Comparison of ENCODE assay signal across 11 cellular contexts in the genomic region with DNA sequence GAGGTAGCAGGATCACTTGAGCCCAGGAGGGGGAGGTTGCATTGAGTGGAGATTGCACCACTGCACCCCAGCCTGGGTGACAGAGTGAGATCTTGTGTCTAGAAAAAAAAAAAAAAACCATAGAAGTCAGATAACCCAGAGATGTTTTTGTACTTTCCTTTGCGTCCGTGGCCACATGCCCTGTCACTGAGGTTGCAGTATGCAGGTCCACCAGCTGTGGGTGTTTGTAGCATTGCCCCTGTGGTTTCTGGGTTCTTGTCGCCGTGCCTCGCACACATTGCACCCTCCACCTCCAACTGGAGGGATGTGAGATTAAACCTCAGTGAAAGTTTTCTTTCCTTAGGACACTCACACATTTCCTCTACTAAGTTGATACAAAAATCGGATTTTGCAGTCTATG.
A peak's percentile ranks its signal among the peaks of the same experiment; 100 is the strongest.
DNase-seq lines count a peak whose midpoint lies in the region; ATAC-seq and TF ChIP-seq lines count a peak whose summit lies in the region.
"Had no signal": no experiment of that assay in that cellular context is flagged by ENCODE, and none has a peak within 500 bp of the region (broad histone marks: within the 10 kb centered on the region; RNA-seq: fewer than 3 reads in every experiment).

No MANE protein-coding gene starts in this region.

- H3K27ac Mint-ChIP-seq in activated CD8-positive, alpha-beta memory T cell treated with anti-CD3 and anti-CD28 coated beads, Interleukin-2, amount 10 ng/mL, durations not matched to agents 7 days and 5 days: peak overlapping the region; percentile 75
- H3K27ac Mint-ChIP-seq in central memory CD8-positive, alpha-beta T cell (ENCODE audit: low read depth): peak overlapping the region; percentile 82

- no peak overlapping the region for H3K4me3 Mint-ChIP-seq in activated CD8-positive, alpha-beta memory T cell treated with anti-CD3 and anti-CD28 coated beads, Interleukin-2, amount 10 ng/mL, durations not matched to agents 7 days and 5 days
- H3K4me3 Mint-ChIP-seq in central memory CD8-positive, alpha-beta T cell: peak overlapping the region; percentile 67
- H3K4me3 Mint-ChIP-seq: neural crest cell had no signal

- WGBS in psoas muscle, 3 donors: 92 to 98% (median 94%) methylated on average over 6 of the region's 6 CpGs

- no peak for TF ChIP-seq CTCF in Peyer's patch (IDR thresholded peaks at IDR 0.05)
- TF ChIP-seq CTCF in psoas muscle (IDR thresholded peaks at IDR 0.05): no peak

- CTCF ChIA-PET in activated CD8-positive, alpha-beta memory T cell treated with anti-CD3 and anti-CD28 coated beads, Interleukin-2, amount 10 ng/mL, durations not matched to agents 7 days and 5 days (lab: Charles Lee): no interaction called here

- intact Hi-C loops in psoas muscle (cut with DNase I) (no loop called here), head of caudate nucleus (cut with DNase I) (no loop called here)

- DNase-seq in Peyer's patch (peak in 2 of 3 donors; percentile 50 to 81), psoas muscle (no peak), head of caudate nucleus (no peak), NCI-H2029 treated with DMSO at 0.1 percent for 48 hours (lab: John Stamatoyannopoulos, UW) (no peak)
- peak; percentile 87 for DNase-seq in activated CD8-positive, alpha-beta memory T cell treated with anti-CD3 and anti-CD28 coated beads, Interleukin-2, amount 10 ng/mL, durations not matched to agents 7 days and 5 days
- peak; percentile 56 to 80 for DNase-seq in central memory CD8-positive, alpha-beta T cell (ENCODE audit: low spot score in 2 of 2)
- DNase-seq in stimulated activated CD8-positive, alpha-beta memory T cell treated with anti-CD3 and anti-CD28 coated beads, Interleukin-4, amount 100 ng/mL, for 1 hour (ENCODE audit: low read depth in 2 of 2, low spot score in 1 of 2): peak; percentile 37 to 39
- DNase-seq: brain microvascular endothelial cell, NCI-H1092 had no signal

- peaks cover 34% of the 10 kb centered on the region for H3K36me3 Mint-ChIP-seq in activated CD8-positive, alpha-beta memory T cell treated with anti-CD3 and anti-CD28 coated beads, Interleukin-2, amount 10 ng/mL, durations not matched to agents 7 days and 5 days
- H3K36me3 Mint-ChIP-seq in central memory CD8-positive, alpha-beta T cell (ENCODE audit: insufficient read depth): peaks cover 17% of the 10 kb centered on the region

- H3K4me1 Mint-ChIP-seq in activated CD8-positive, alpha-beta memory T cell treated with anti-CD3 and anti-CD28 coated beads, Interleukin-2, amount 10 ng/mL, durations not matched to agents 7 days and 5 days: peaks cover 61% of the 10 kb centered on the region
- H3K4me1 Mint-ChIP-seq in central memory CD8-positive, alpha-beta T cell: peaks cover 60% of the 10 kb centered on the region

- H3K36me3 ChIP-seq in Peyer's patch (peaks cover 0 to 21% (median 0%) of the 10 kb centered on the region in 3 donors), psoas muscle (ENCODE audit: insufficient read depth in 1 of 2, low read depth in 1 of 2) (peaks cover 0 to 17% of the 10 kb centered on the region in 2 donors)
- H3K36me3 ChIP-seq: brain microvascular endothelial cell had no signal

- TF ChIP-seq POLR2A in Peyer's patch (IDR thresholded peaks at IDR 0.05): no peak

- ATAC-seq in activated CD8-positive, alpha-beta memory T cell treated with anti-CD3 and anti-CD28 coated beads, Interleukin-2, amount 10 ng/mL, durations not matched to agents 7 days and 5 days: peak; percentile 88
- ATAC-seq in central memory CD8-positive, alpha-beta T cell (replicated peaks; ENCODE audit: extremely low read depth, poor library complexity, severe bottlenecking): peak; percentile 96
- ATAC-seq in psoas muscle (no peak), HG03139 (IDR thresholded peaks at IDR 0.05; ENCODE audit: unreplicated experiment) (no peak)

- peaks cover 0 to 6% (median 0%) of the 10 kb centered on the region in 4 donors for H3K4me1 ChIP-seq in Peyer's patch
- no peaks in the 10 kb centered on the region for H3K4me1 ChIP-seq in psoas muscle

- H3K27ac ChIP-seq in Peyer's patch (no peak overlapping the region), psoas muscle (no peak overlapping the region)
- H3K27ac ChIP-seq: brain microvascular endothelial cell had no signal

- H3K27me3 ChIP-seq in Peyer's patch: no peaks in the 10 kb centered on the region
- no peaks in the 10 kb centered on the region for H3K27me3 ChIP-seq in psoas muscle (ENCODE audit: insufficient read depth in 3 of 3, low read length in 2 of 3)
- H3K27me3 ChIP-seq: brain microvascular endothelial cell had no signal

- no peaks in the 10 kb centered on the region for H3K9me3 Mint-ChIP-seq in activated CD8-positive, alpha-beta memory T cell treated with anti-CD3 and anti-CD28 coated beads, Interleukin-2, amount 10 ng/mL, durations not matched to agents 7 days and 5 days (ENCODE audit: low read depth)
- no peaks in the 10 kb centered on the region for H3K9me3 Mint-ChIP-seq in central memory CD8-positive, alpha-beta T cell
- H3K9me3 Mint-ChIP-seq: neural crest cell had no signal

- H3K27me3 Mint-ChIP-seq in activated CD8-positive, alpha-beta memory T cell treated with anti-CD3 and anti-CD28 coated beads, Interleukin-2, amount 10 ng/mL, durations not matched to agents 7 days and 5 days: no peaks in the 10 kb centered on the region
- no peaks in the 10 kb centered on the region for H3K27me3 Mint-ChIP-seq in central memory CD8-positive, alpha-beta T cell

- H3K4me3 ChIP-seq in Peyer's patch (no peak overlapping the region), psoas muscle (no peak overlapping the region)

- H3K9me3 ChIP-seq in Peyer's patch: no peaks in the 10 kb centered on the region
- H3K9me3 ChIP-seq in psoas muscle: no peaks in the 10 kb centered on the region

Comparison
In these comparisons a context has a peak if more than half of its experiments do, and no peak if none do; other contexts are left out.
1. DNase-seq: peak in Peyer's patch (2 of 3), activated CD8-positive, alpha-beta memory T cell treated with anti-CD3 and anti-CD28 coated beads, Interleukin-2, amount 10 ng/mL, durations not matched to agents 7 days and 5 days (single experiment), central memory CD8-positive, alpha-beta T cell (2 of 2) and stimulated activated CD8-positive, alpha-beta memory T cell treated with anti-CD3 and anti-CD28 coated beads, Interleukin-4, amount 100 ng/mL, for 1 hour (2 of 2); none in psoas muscle (0 of 2), head of caudate nucleus (0 of 42) and NCI-H2029 treated with DMSO at 0.1 percent for 48 hours (single experiment).
2. ATAC-seq: peak in activated CD8-positive, alpha-beta memory T cell treated with anti-CD3 and anti-CD28 coated beads, Interleukin-2, amount 10 ng/mL, durations not matched to agents 7 days and 5 days (single experiment) and central memory CD8-positive, alpha-beta T cell (single experiment); none in psoas muscle (0 of 4) and HG03139 (single experiment).